1 cellular context compared by ENCODE assay signal in genomic region chr16:19102187-19102872, GRCh38.
TF ChIP-seq lines count a peak whose summit lies in the region.

No MANE protein-coding gene starts in this region.

TF ChIP-seq in K562, 482 proteins besides CTCF, POLR2A, EP300 and RAD21:
- TF ChIP-seq ATF7 (IDR thresholded peaks at IDR 0.05), result peak; percentile 24; the same call in 1 of the 2 replicates
- TF ChIP-seq CBX8 (IDR thresholded peaks at IDR 0.05; ENCODE audit: borderline replicate concordance, extremely low read depth, low read depth, low read length, poor library complexity, severe bottlenecking), result no peak
- no peak for TF ChIP-seq ZNF75A (CRISPR knock-in tag; IDR thresholded peaks at IDR 0.05)
- TF ChIP-seq MTF1 (CRISPR knock-in tag; IDR thresholded peaks at IDR 0.05; ENCODE audit: borderline replicate concordance), result no peak
- peak; percentile 53; the same call in 1 of the 2 replicates for TF ChIP-seq ATF3 (IDR thresholded peaks at IDR 0.05)
- no peak for TF ChIP-seq ATF3 (CRISPR knock-in tag; conservative IDR thresholded peaks at IDR 0.05)
- TF ChIP-seq SMAD2 (IDR thresholded peaks at IDR 0.05; ENCODE audit: low read depth, low read length), result no peak
